In the genomic region with DNA sequence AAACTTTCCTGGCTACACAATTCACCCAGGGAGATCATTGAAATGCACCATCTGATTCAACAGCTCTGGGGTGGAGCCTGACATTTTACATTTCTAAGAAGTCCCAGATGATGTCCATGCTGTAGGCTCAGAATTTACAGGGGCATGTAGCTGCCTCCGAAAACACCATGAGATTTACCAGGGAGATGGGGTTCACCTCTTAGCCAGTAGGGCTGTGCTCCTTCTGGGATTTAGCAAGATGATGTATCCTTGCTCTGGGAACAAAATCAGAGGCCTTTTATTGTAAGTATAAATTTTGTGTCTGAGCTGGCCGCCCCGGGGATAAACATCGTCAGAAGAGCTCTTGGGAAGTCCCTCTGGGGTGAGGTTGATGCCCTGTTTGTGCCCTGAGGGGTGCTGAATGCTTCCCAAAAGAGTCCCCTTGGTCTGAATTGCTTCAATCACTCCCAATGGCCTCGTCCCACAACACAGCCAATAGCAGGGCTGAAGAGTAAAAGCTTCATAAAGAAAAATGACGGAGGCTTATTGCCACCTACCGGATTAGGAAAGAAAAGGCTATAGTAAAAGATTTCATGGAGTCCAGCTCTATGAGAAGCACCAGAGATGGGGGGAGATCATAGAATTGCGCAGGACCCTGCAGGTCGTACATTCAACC, we compare ENCODE assay signal across 8 cellular contexts. TPM values are rescaled to one million over a fixed set of nuclear protein-coding genes. Genes with fewer than 3 reads are reported as not detected.
DNase-seq lines count a peak whose midpoint lies in the region; ATAC-seq and TF ChIP-seq lines count a peak whose summit lies in the region.

No MANE protein-coding gene starts in this region.

- WGBS in heart right ventricle, 2 donors, result 43 to 46% methylated on average over 9 of the region's 9 CpGs

- POLR2A ChIA-PET in RWPE1 (lab: Yijun Ruan, JAX; ENCODE audit: low non-redundant PET), result no interaction called here

- peaks cover 0 to 7% (median 0%) of the 10 kb centered on the region in 9 donors for H3K4me1 ChIP-seq in heart right ventricle

- no peaks in the 10 kb centered on the region for H3K36me3 ChIP-seq in heart right ventricle

- no peak overlapping the region for H3K4me3 Mint-ChIP-seq in activated T-helper 1 cell treated with anti-CD3 and anti-CD28 coated beads, Interleukin-12 subunit alpha, Interleukin-12 subunit beta, Interleukin-2, Interleukin-4 antibody, amounts not matched to agents 30 ng/mL and 10 ng/mL and 1 ng/mL, durations not matched to agents 14 hours and 24 hours and 36 hours
- no peak overlapping the region for H3K4me3 Mint-ChIP-seq in stimulated activated naive CD8-positive, alpha-beta T cell treated with anti-CD3 and anti-CD28 coated beads, Interleukin-15, amount 100 ng/mL, for 72 hours

- H3K27me3 Mint-ChIP-seq in activated T-helper 1 cell treated with anti-CD3 and anti-CD28 coated beads, Interleukin-12 subunit alpha, Interleukin-12 subunit beta, Interleukin-2, Interleukin-4 antibody, amounts not matched to agents 30 ng/mL and 10 ng/mL and 1 ng/mL, durations not matched to agents 14 hours and 24 hours and 36 hours (ENCODE audit: insufficient read depth), result no peaks in the 10 kb centered on the region
- H3K27me3 Mint-ChIP-seq in stimulated activated naive CD8-positive, alpha-beta T cell treated with anti-CD3 and anti-CD28 coated beads, Interleukin-15, amount 100 ng/mL, for 72 hours, result peaks cover 21% of the 10 kb centered on the region

- no peak overlapping the region for H3K27ac Mint-ChIP-seq in activated T-helper 1 cell treated with anti-CD3 and anti-CD28 coated beads, Interleukin-12 subunit alpha, Interleukin-12 subunit beta, Interleukin-2, Interleukin-4 antibody, amounts not matched to agents 30 ng/mL and 10 ng/mL and 1 ng/mL, durations not matched to agents 14 hours and 24 hours and 36 hours
- no peak overlapping the region for H3K27ac Mint-ChIP-seq in stimulated activated naive CD8-positive, alpha-beta T cell treated with anti-CD3 and anti-CD28 coated beads, Interleukin-15, amount 100 ng/mL, for 72 hours

- CTCF ChIA-PET in RWPE1 (lab: Yijun Ruan, JAX), result interaction anchor here (0.6 to 1.1 kb wide), 2 partner anchors 12 to 17 kb away, joined by 3 to 5 read pairs; no protein-coding TSS in a partner anchor

- no peak overlapping the region for H3K4me3 ChIP-seq in heart right ventricle

- peaks cover 0 to 34% (median 18%) of the 10 kb centered on the region in 7 donors for H3K27me3 ChIP-seq in heart right ventricle

- no peak overlapping the region for H3K27ac ChIP-seq in RWPE1
- H3K27ac ChIP-seq in heart right ventricle, result no peak overlapping the region

- no peaks in the 10 kb centered on the region for H3K9me3 Mint-ChIP-seq in activated T-helper 1 cell treated with anti-CD3 and anti-CD28 coated beads, Interleukin-12 subunit alpha, Interleukin-12 subunit beta, Interleukin-2, Interleukin-4 antibody, amounts not matched to agents 30 ng/mL and 10 ng/mL and 1 ng/mL, durations not matched to agents 14 hours and 24 hours and 36 hours
- H3K9me3 Mint-ChIP-seq in stimulated activated naive CD8-positive, alpha-beta T cell treated with anti-CD3 and anti-CD28 coated beads, Interleukin-15, amount 100 ng/mL, for 72 hours, result peaks cover 0 to 8% of the 10 kb centered on the region in 2 donors

- H3K4me1 Mint-ChIP-seq in activated T-helper 1 cell treated with anti-CD3 and anti-CD28 coated beads, Interleukin-12 subunit alpha, Interleukin-12 subunit beta, Interleukin-2, Interleukin-4 antibody, amounts not matched to agents 30 ng/mL and 10 ng/mL and 1 ng/mL, durations not matched to agents 14 hours and 24 hours and 36 hours (ENCODE audit: low read depth), result no peaks in the 10 kb centered on the region
- H3K4me1 Mint-ChIP-seq in stimulated activated naive CD8-positive, alpha-beta T cell treated with anti-CD3 and anti-CD28 coated beads, Interleukin-15, amount 100 ng/mL, for 72 hours, result no peaks in the 10 kb centered on the region

- H3K9me3 ChIP-seq in heart right ventricle, result peaks cover 0 to 3% (median 0%) of the 10 kb centered on the region in 11 donors

- ATAC-seq in HG03469 (IDR thresholded peaks at IDR 0.05; ENCODE audit: unreplicated experiment) (peak; percentile 53), heart right ventricle (peak in 1 of 8 donors; percentile 41), GM21367 (IDR thresholded peaks at IDR 0.05; ENCODE audit: unreplicated experiment) (no peak), HG03280 (IDR thresholded peaks at IDR 0.05; ENCODE audit: unreplicated experiment) (no peak)
- ATAC-seq in stimulated activated naive CD8-positive, alpha-beta T cell treated with anti-CD3 and anti-CD28 coated beads, Interleukin-15, amount 100 ng/mL, for 72 hours, result no peak

- intact Hi-C loops in heart right ventricle (cut with DNase I), result loop anchor here in 2 of 10 donors (5.0 kb wide), 2 partner anchors 501 to 506 kb away; no protein-coding TSS in a partner anchor
- intact Hi-C loops in activated T-helper 1 cell treated with anti-CD3 and anti-CD28 coated beads, Interleukin-12 subunit alpha, Interleukin-12 subunit beta, Interleukin-2, Interleukin-4 antibody, amounts not matched to agents 30 ng/mL and 10 ng/mL and 1 ng/mL, durations not matched to agents 14 hours and 24 hours and 36 hours (cut with micrococcal nuclease), result no loop called here

- DNase-seq in EL (peak; percentile 31), RWPE1 (ENCODE audit: low spot score) (peak; percentile 50), heart right ventricle (no peak)
- no peak for DNase-seq in activated T-helper 1 cell treated with anti-CD3 and anti-CD28 coated beads, Interleukin-12 subunit alpha, Interleukin-12 subunit beta, Interleukin-2, Interleukin-4 antibody, amounts not matched to agents 30 ng/mL and 10 ng/mL and 1 ng/mL, durations not matched to agents 14 hours and 24 hours and 36 hours (ENCODE audit: low spot score)
- no peak for DNase-seq in stimulated activated naive CD8-positive, alpha-beta T cell treated with anti-CD3 and anti-CD28 coated beads, Interleukin-15, amount 100 ng/mL, for 72 hours

- no peaks in the 10 kb centered on the region for H3K36me3 Mint-ChIP-seq in activated T-helper 1 cell treated with anti-CD3 and anti-CD28 coated beads, Interleukin-12 subunit alpha, Interleukin-12 subunit beta, Interleukin-2, Interleukin-4 antibody, amounts not matched to agents 30 ng/mL and 10 ng/mL and 1 ng/mL, durations not matched to agents 14 hours and 24 hours and 36 hours (ENCODE audit: low read depth)

- TF ChIP-seq CTCF in RWPE1 (conservative IDR thresholded peaks at IDR 0.05; ENCODE audit: low read depth) (peak; percentile 44; the same call in 1 of the 2 replicates), heart right ventricle (IDR thresholded peaks at IDR 0.05) (peak in 7 of 9 donors; percentile 8 to 59 (median 36))

RNA-seq across cellular contexts. Expression of gene API5, which starts 33.4 kb away (rescaled TPM):
- total RNA-seq in heart right ventricle, result 10 to 100 TPM; 35.5 to 52.8 (median 41.2) TPM
- polyA plus RNA-seq in heart right ventricle, result 10 to 100 TPM; 15.7 to 19.4 TPM
- 165 and 167 TPM in 2 replicates for total RNA-seq in activated T-helper 1 cell treated with anti-CD3 and anti-CD28 coated beads, Interleukin-12 subunit alpha, Interleukin-12 subunit beta, Interleukin-2, Interleukin-4 antibody, amounts not matched to agents 30 ng/mL and 10 ng/mL and 1 ng/mL, durations not matched to agents 14 hours and 24 hours and 36 hours

Comparison
In these comparisons a context has a peak if more than half of its experiments do, and no peak if none do; other contexts are left out.
1. DNase-seq: peak in EL (single experiment) and RWPE1 (single experiment); none in heart right ventricle (0 of 2), activated T-helper 1 cell treated with anti-CD3 and anti-CD28 coated beads, Interleukin-12 subunit alpha, Interleukin-12 subunit beta, Interleukin-2, Interleukin-4 antibody, amounts not matched to agents 30 ng/mL and 10 ng/mL and 1 ng/mL, durations not matched to agents 14 hours and 24 hours and 36 hours (single experiment) and stimulated activated naive CD8-positive, alpha-beta T cell treated with anti-CD3 and anti-CD28 coated beads, Interleukin-15, amount 100 ng/mL, for 72 hours (0 of 2).